Comparison of ENCODE assay signal across 2 cellular contexts in genomic region chr19:52095172-52096014, GRCh38.
TF ChIP-seq lines count a peak whose summit lies in the region.

TSS of gene ZNF841 (minus strand) at chr19:52095765. CDS start at chr19:52084801, 10,964 bp downstream.

TF ChIP-seq in A549, 52 proteins besides CTCF, POLR2A, EP300 and RAD21:
- TF ChIP-seq PHF8 (IDR thresholded peaks at IDR 0.05; ENCODE audit: borderline replicate concordance, low read depth), result 0 out of 2 replicates have a peak, but pooled peaks have one; percentile 28
- TF ChIP-seq FOSB (CRISPR knock-in tag; IDR thresholded peaks at IDR 0.05), result no peak
- no peak for TF ChIP-seq HEYL (CRISPR knock-in tag; IDR thresholded peaks at IDR 0.05)
- TF ChIP-seq KDM1A (IDR thresholded peaks at IDR 0.05; ENCODE audit: low read depth), result no peak
- no peak for TF ChIP-seq BHLHE40 (IDR thresholded peaks at IDR 0.05; ENCODE audit: low read depth, low read length)
- TF ChIP-seq MYC (IDR thresholded peaks at IDR 0.05; ENCODE audit: borderline replicate concordance, low read length), result no peak
- 0 out of 2 replicates have a peak, but pooled peaks have one; percentile 46 for TF ChIP-seq E2F6 (IDR thresholded peaks at IDR 0.05; ENCODE audit: borderline replicate concordance, low read depth)
- TF ChIP-seq MAX (IDR thresholded peaks at IDR 0.05), result peak; percentile 13; the same call in 1 of the 2 replicates
- no peak for TF ChIP-seq ELK1 (IDR thresholded peaks at IDR 0.05; ENCODE audit: low read depth, low read length)
TF ChIP-seq in A549: peak in this region for 3.

TF ChIP-seq in H1, 55 proteins besides CTCF, POLR2A, EP300 and RAD21:
- TF ChIP-seq SIN3A (conservative IDR thresholded peaks at IDR 0.05 in 1 of 2, IDR thresholded peaks at IDR 0.05 in 1 of 2; ENCODE audit: low read depth in 1 of 2, low read length in 2 of 2), result peak in 1 of 2 experiments; percentile 68; a peak in 1 of 4 replicates
- no peak for TF ChIP-seq MAFK (IDR thresholded peaks at IDR 0.05; ENCODE audit: low read depth, low read length)
- no peak for TF ChIP-seq SRF (IDR thresholded peaks at IDR 0.05; ENCODE audit: low read depth, low read length)
- TF ChIP-seq BCL11A (IDR thresholded peaks at IDR 0.05; ENCODE audit: low read depth in 2 of 2, low read length in 2 of 2), result no peak
- no peak for TF ChIP-seq CTBP2 (IDR thresholded peaks at IDR 0.05; ENCODE audit: borderline replicate concordance, insufficient read depth, insufficient read length, low read length)
- TF ChIP-seq E2F6 (IDR thresholded peaks at IDR 0.05), result peak; percentile 64
- no peak for TF ChIP-seq SIX5 (IDR thresholded peaks at IDR 0.05; ENCODE audit: low read depth, low read length)
- TF ChIP-seq RXRA (IDR thresholded peaks at IDR 0.05; ENCODE audit: insufficient read depth, low read depth, low read length), result no peak
- TF ChIP-seq CHD2 (IDR thresholded peaks at IDR 0.05; ENCODE audit: low read length), result no peak
- TF ChIP-seq CHD1 (IDR thresholded peaks at IDR 0.05; ENCODE audit: low read depth, low read length), result no peak
- TF ChIP-seq TAF1 (IDR thresholded peaks at IDR 0.05; ENCODE audit: low read depth, low read length), result peak; percentile 70
- no peak for TF ChIP-seq HDAC6 (IDR thresholded peaks at IDR 0.05; ENCODE audit: low read depth, low read length)
- no peak for TF ChIP-seq EZH2 (IDR thresholded peaks at IDR 0.05; ENCODE audit: low read depth, low read length, severe bottlenecking)
- no peak for TF ChIP-seq TCF12 (IDR thresholded peaks at IDR 0.05; ENCODE audit: low read depth, low read length)
- no peak for TF ChIP-seq NANOG (IDR thresholded peaks at IDR 0.05; ENCODE audit: insufficient read depth, low read depth, low read length, poor library complexity, severe bottlenecking)
- peak; percentile 78 for TF ChIP-seq KDM4A (IDR thresholded peaks at IDR 0.05; ENCODE audit: low read depth, low read length, severe bottlenecking)
- no peak for TF ChIP-seq JUND (IDR thresholded peaks at IDR 0.05; ENCODE audit: low read length)
- TF ChIP-seq SIRT6 (IDR thresholded peaks at IDR 0.05; ENCODE audit: low read length), result no peak
- TF ChIP-seq CREB1 (IDR thresholded peaks at IDR 0.05), result no peak
- no peak; the same call in 1 of the 2 replicates for TF ChIP-seq SP4 (IDR thresholded peaks at IDR 0.05; ENCODE audit: low read length)
- TF ChIP-seq SAP30 (IDR thresholded peaks at IDR 0.05; ENCODE audit: insufficient read depth, insufficient replicate concordance, low read length), result no peak
- TF ChIP-seq SUZ12 (IDR thresholded peaks at IDR 0.05; ENCODE audit: low read length), result no peak
- TF ChIP-seq JUN (IDR thresholded peaks at IDR 0.05; ENCODE audit: low read depth, low read length), result no peak
- no peak for TF ChIP-seq FOSL1 (IDR thresholded peaks at IDR 0.05; ENCODE audit: insufficient read depth, low read depth, low read length)
- no peak for TF ChIP-seq HDAC2 (IDR thresholded peaks at IDR 0.05; ENCODE audit: borderline replicate concordance in 1 of 2, low read depth in 2 of 2, low read length in 2 of 2)
- TF ChIP-seq RBBP5 (IDR thresholded peaks at IDR 0.05; ENCODE audit: borderline replicate concordance, low read depth, low read length), result no peak
- no peak for TF ChIP-seq ATF2 (IDR thresholded peaks at IDR 0.05; ENCODE audit: low read length)
- TF ChIP-seq CBX5 (IDR thresholded peaks at IDR 0.05; ENCODE audit: low read depth, low read length), result no peak
- no peak for TF ChIP-seq GTF2F1 (IDR thresholded peaks at IDR 0.05; ENCODE audit: borderline replicate concordance, low read depth, low read length)
- TF ChIP-seq SP2 (IDR thresholded peaks at IDR 0.05; ENCODE audit: low read length), result no peak
- TF ChIP-seq POLR2AphosphoS5 (IDR thresholded peaks at IDR 0.05; ENCODE audit: low read depth, low read length), result peak; percentile 82
- TF ChIP-seq ZNF274 (IDR thresholded peaks at IDR 0.05; ENCODE audit: borderline replicate concordance, extremely low read depth, low read length), result no peak
- no peak for TF ChIP-seq EGR1 (IDR thresholded peaks at IDR 0.05; ENCODE audit: borderline replicate concordance, low read depth, low read length)
- peak; percentile 89 for TF ChIP-seq SP1 (IDR thresholded peaks at IDR 0.05; ENCODE audit: low read depth, low read length)
- TF ChIP-seq BACH1 (IDR thresholded peaks at IDR 0.05; ENCODE audit: low read length), result no peak
- peak; percentile 47; the same call in 1 of the 2 replicates for TF ChIP-seq TBP (IDR thresholded peaks at IDR 0.05; ENCODE audit: low read depth, low read length)
- TF ChIP-seq PHF8 (conservative IDR thresholded peaks at IDR 0.05; ENCODE audit: low read depth, low read length), result peak; percentile 69
- no peak for TF ChIP-seq KDM5A (IDR thresholded peaks at IDR 0.05; ENCODE audit: low read length)
- no peak for TF ChIP-seq RNF2 (IDR thresholded peaks at IDR 0.05; ENCODE audit: borderline replicate concordance, low read depth, low read length, missing control alignments, poor library complexity, severe bottlenecking)
- peak; percentile 38 for TF ChIP-seq MAX (IDR thresholded peaks at IDR 0.05)
- TF ChIP-seq NRF1 (IDR thresholded peaks at IDR 0.05; ENCODE audit: low read depth, low read length), result no peak
- peak; percentile 35 for TF ChIP-seq TAF7 (optimal IDR thresholded peaks at IDR 0.05; ENCODE audit: borderline replicate concordance, low read depth, low read length)
- TF ChIP-seq ASH2L (IDR thresholded peaks at IDR 0.05; ENCODE audit: low read length), result no peak
- TF ChIP-seq CBX8 (IDR thresholded peaks at IDR 0.05; ENCODE audit: borderline replicate concordance, low read depth, low read length), result no peak
- no peak for TF ChIP-seq POU5F1 (IDR thresholded peaks at IDR 0.05; ENCODE audit: low read depth, low read length)
- no peak for TF ChIP-seq YY1 (IDR thresholded peaks at IDR 0.05; ENCODE audit: low read depth, low read length)
- no peak for TF ChIP-seq BRCA1 (IDR thresholded peaks at IDR 0.05; ENCODE audit: low read depth, low read length)
- TF ChIP-seq RFX5 (IDR thresholded peaks at IDR 0.05; ENCODE audit: borderline replicate concordance, low read depth, low read length), result no peak
- TF ChIP-seq TEAD4 (IDR thresholded peaks at IDR 0.05; ENCODE audit: low read depth, low read length), result no peak
- TF ChIP-seq KDM1A (IDR thresholded peaks at IDR 0.05; ENCODE audit: borderline replicate concordance, low read length), result no peak
- no peak for TF ChIP-seq ATF3 (IDR thresholded peaks at IDR 0.05; ENCODE audit: insufficient read depth, low read depth, low read length)
- TF ChIP-seq USF2 (IDR thresholded peaks at IDR 0.05; ENCODE audit: low read length), result no peak
- TF ChIP-seq CHD7 (IDR thresholded peaks at IDR 0.05; ENCODE audit: insufficient replicate concordance, low read length), result no peak
- no peak for TF ChIP-seq GABPA (IDR thresholded peaks at IDR 0.05; ENCODE audit: borderline replicate concordance, insufficient read depth, low read length)
- no peak for TF ChIP-seq CEBPB (IDR thresholded peaks at IDR 0.05; ENCODE audit: low read depth, low read length)
